Comparison of ENCODE assay signal across 8 cellular contexts in genomic region chr3:156291269-156292123, GRCh38.
DNase-seq lines count a peak whose midpoint lies in the region; ATAC-seq, FAIRE-seq and TF ChIP-seq lines count a peak whose summit lies in the region.

No MANE protein-coding gene starts in this region.

- H3K36me3 ChIP-seq in mucosa of descending colon (ENCODE audit: low read depth) (no peaks in the 10 kb centered on the region), vagina (no peaks in the 10 kb centered on the region)

- no peak overlapping the region for H3K27ac ChIP-seq in vagina

- H3K4me1 ChIP-seq in mucosa of descending colon (ENCODE audit: low read depth) (peaks cover 7% of the 10 kb centered on the region), vagina (peaks cover 14% of the 10 kb centered on the region)

- FAIRE-seq in H54 (lab: Jason Lieb, UNC): no peak

- no peak overlapping the region for H3K4me3 ChIP-seq in mucosa of descending colon
- peak overlapping the region; percentile 26 to 28 for H3K4me3 ChIP-seq in vagina

- TF ChIP-seq CTCF in mucosa of descending colon (IDR thresholded peaks at IDR 0.05) (no peak), vagina (IDR thresholded peaks at IDR 0.05) (no peak)

- ATAC-seq in GM18511 (IDR thresholded peaks at IDR 0.05; ENCODE audit: unreplicated experiment): peak; percentile 77
- ATAC-seq in mucosa of descending colon: peak; percentile 36

- intact Hi-C loops in mucosa of descending colon (cut with DNase I, micrococcal nuclease): no loop called here
- intact Hi-C loops in vagina (cut with DNase I): no loop called here

- DNase-seq in NCI-H2227 (lab: John Stamatoyannopoulos, UW; ENCODE audit: unreplicated experiment): peak; percentile 23
- peak; percentile 17 for DNase-seq in dermis blood vessel endothelial cell
- DNase-seq in mucosa of descending colon: no peak
- DNase-seq in vagina (ENCODE audit: extremely low spot score in 2 of 2): no peak
- no peak for DNase-seq in DMS153 (lab: John Stamatoyannopoulos, UW)
- DNase-seq in COLO829 (ENCODE audit: low spot score): no peak
- no peak for DNase-seq in H54 (ENCODE audit: insufficient read length, low spot score)

- H3K9me3 ChIP-seq in mucosa of descending colon: no peaks in the 10 kb centered on the region
- H3K9me3 ChIP-seq in vagina: no peaks in the 10 kb centered on the region

- H3K27me3 ChIP-seq in vagina: no peaks in the 10 kb centered on the region

- no peak for TF ChIP-seq POLR2A in vagina (IDR thresholded peaks at IDR 0.05)
- TF ChIP-seq POLR2A in H54 (IDR thresholded peaks at IDR 0.05; ENCODE audit: low read depth, low read length): no peak

Comparison
In these comparisons a context has a peak if more than half of its experiments do, and no peak if none do; other contexts are left out.
1. DNase-seq: peak in NCI-H2227 (single experiment) and dermis blood vessel endothelial cell (single experiment); none in mucosa of descending colon (0 of 3), vagina (0 of 2), DMS153 (single experiment), COLO829 (single experiment) and H54 (single experiment).